ENCODE assay signal across 19 cellular contexts in the genomic region with DNA sequence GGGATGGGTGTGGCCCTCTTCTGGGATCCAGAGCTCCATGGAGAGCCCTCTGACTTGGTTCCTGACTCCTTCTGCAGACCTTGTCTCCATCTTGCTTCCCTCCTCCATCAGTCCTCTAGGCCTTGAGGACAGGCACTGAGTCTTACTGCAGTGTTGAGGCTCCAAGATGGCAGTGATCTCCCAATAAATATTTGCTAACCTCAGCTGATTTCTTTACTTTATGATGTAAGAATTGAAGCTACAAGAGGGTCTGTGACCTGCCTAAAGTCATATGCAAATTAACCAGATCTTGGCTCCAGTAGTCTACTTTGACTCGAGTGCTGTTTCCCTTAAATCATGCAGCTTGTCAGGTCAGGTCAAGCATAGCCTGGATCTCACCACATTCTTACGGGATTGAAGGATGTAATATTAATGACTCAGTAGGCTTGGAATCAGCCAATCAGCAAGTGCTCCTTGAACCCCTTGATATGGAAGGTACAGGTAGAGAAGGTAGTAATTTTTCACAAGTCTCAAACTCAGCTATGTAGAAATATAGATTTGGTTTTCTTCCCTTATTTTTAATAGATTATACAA.
"Had no signal": no experiment of that assay in that cellular context is flagged by ENCODE, and none has a peak within 500 bp of the region (broad histone marks: within the 10 kb centered on the region; RNA-seq: fewer than 3 reads in every experiment).

No MANE protein-coding gene starts in this region.

- H3K9ac ChIP-seq: neural progenitor cell, parathyroid adenoma had no signal

- H3K4me3 Mint-ChIP-seq: activated naive CD8-positive, alpha-beta T cell treated with anti-CD3 and anti-CD28 coated beads for 36 hours; activated T-cell treated with anti-CD3 and anti-CD28 coated beads, Interleukin-2, amount 50 U/mL, for 24 hours; dendritic cell treated with granulocyte-macrophage colony-stimulating factor and Interleukin-4, amounts not matched to agents 40 ng/mL and 50 ng/mL, for 4 days; endodermal cell; neural progenitor cell had no signal

- H3K27me3 ChIP-seq: neural progenitor cell, uterus had no signal

- H3K9me3 Mint-ChIP-seq: activated naive CD8-positive, alpha-beta T cell treated with anti-CD3 and anti-CD28 coated beads for 36 hours had no signal

- ATAC-seq: heart right ventricle had no signal

- FAIRE-seq: keratinocyte, small intestine had no signal

- H3K4me2 ChIP-seq: neural progenitor cell had no signal

- H3K36me3 ChIP-seq: esophagus muscularis mucosa, heart right ventricle, neural progenitor cell, uterus had no signal

- H3K27me3 Mint-ChIP-seq: activated naive CD8-positive, alpha-beta T cell treated with anti-CD3 and anti-CD28 coated beads for 36 hours; activated T-cell treated with anti-CD3 and anti-CD28 coated beads, Interleukin-2, amount 50 U/mL, for 24 hours; dendritic cell treated with granulocyte-macrophage colony-stimulating factor and Interleukin-4, amounts not matched to agents 40 ng/mL and 50 ng/mL, for 4 days had no signal

- H3K4me3 ChIP-seq: esophagus muscularis mucosa, heart right ventricle, neural progenitor cell, uterus had no signal

- DNase-seq: activated CD4-positive, alpha-beta T cell treated with anti-CD3 and anti-CD28 coated beads, Interleukin-2, amount 50 U/mL, for 1 hour; activated CD4-positive, CD25-positive, alpha-beta regulatory T cell; activated effector memory CD4-positive, alpha-beta T cell treated with anti-CD3 and anti-CD28 coated beads, Interleukin-2, amount 50 U/mL, for 16 hours; activated naive CD8-positive, alpha-beta T cell treated with anti-CD3 and anti-CD28 coated beads for 36 hours; activated T-cell treated with anti-CD3 and anti-CD28 coated beads, Interleukin-2, amount 50 U/mL, for 24 hours; anterior cingulate cortex; caudate nucleus; endodermal cell; foreskin fibroblast; heart right ventricle; midbrain; small intestine; T-helper 2 cell; uterus had no signal

- H3K36me3 Mint-ChIP-seq: activated naive CD8-positive, alpha-beta T cell treated with anti-CD3 and anti-CD28 coated beads for 36 hours; neural progenitor cell had no signal

- H2AFZ ChIP-seq: neural progenitor cell, parathyroid adenoma had no signal

- H3K27ac Mint-ChIP-seq: activated naive CD8-positive, alpha-beta T cell treated with anti-CD3 and anti-CD28 coated beads for 36 hours; activated T-cell treated with anti-CD3 and anti-CD28 coated beads, Interleukin-2, amount 50 U/mL, for 24 hours; dendritic cell treated with granulocyte-macrophage colony-stimulating factor and Interleukin-4, amounts not matched to agents 40 ng/mL and 50 ng/mL, for 4 days; endodermal cell; neural progenitor cell had no signal

- H3K4me1 ChIP-seq: esophagus muscularis mucosa, heart right ventricle, neural progenitor cell, parathyroid adenoma, uterus had no signal

- H3K9me3 ChIP-seq: uterus had no signal

- H3K27ac ChIP-seq: esophagus muscularis mucosa, heart right ventricle, neural progenitor cell, parathyroid adenoma, uterus had no signal

- H3K4me1 Mint-ChIP-seq: activated naive CD8-positive, alpha-beta T cell treated with anti-CD3 and anti-CD28 coated beads for 36 hours; endodermal cell; neural progenitor cell had no signal

- H3K79me2 ChIP-seq: parathyroid adenoma had no signal
